9 cellular contexts compared by ENCODE assay signal in genomic region chr14:76954791-76955190, GRCh38.
DNase-seq lines count a peak whose midpoint lies in the region; ATAC-seq and TF ChIP-seq lines count a peak whose summit lies in the region.
"Had no signal": no experiment of that assay in that cellular context is flagged by ENCODE, and none has a peak within 500 bp of the region (broad histone marks: within the 10 kb centered on the region; RNA-seq: fewer than 3 reads in every experiment).

No MANE protein-coding gene starts in this region.

- no peak overlapping the region for H4K8ac ChIP-seq in H9 (replicated peaks; ENCODE audit: insufficient read length, low read depth, low read length)

- no peaks in the 10 kb centered on the region for H3K79me1 ChIP-seq in H9 (ENCODE audit: insufficient read depth, low read depth, low read length, poor library complexity, severe bottlenecking)

- H2BK120ac ChIP-seq in H9 (ENCODE audit: low read depth, low read length, poor library complexity, severe bottlenecking): no peak overlapping the region

- H3K4me1 ChIP-seq in H9 (ENCODE audit: insufficient read depth, low read length) (peaks cover 16% of the 10 kb centered on the region; the same call in 1 of the 2 replicates), hepatocyte (ENCODE audit: insufficient read depth) (peaks cover 59% of the 10 kb centered on the region), skeletal muscle satellite cell (ENCODE audit: control insufficient read depth, insufficient read depth, low read length) (peaks cover 79% of the 10 kb centered on the region)

- no peak overlapping the region for H2BK20ac ChIP-seq in H9 (ENCODE audit: low read depth, low read length, poor library complexity, severe bottlenecking)

- H4K20me1 ChIP-seq in H9 (ENCODE audit: control insufficient read depth, insufficient read depth, insufficient read length) (no peaks in the 10 kb centered on the region), hepatocyte (ENCODE audit: insufficient read depth, poor library complexity, severe bottlenecking) (no peaks in the 10 kb centered on the region)

- H3K36me3 Mint-ChIP-seq in H9 (ENCODE audit: insufficient read depth in 1 of 3, low read depth in 3 of 3) (0 out of 7 replicates have a peak, but pooled peaks cover 0 to 1% (median 0%) of the 10 kb centered on the region in 3 experiments), WTC11 (no peaks in the 10 kb centered on the region)

- H3T11ph ChIP-seq in H9 (ENCODE audit: low read length): no peak overlapping the region

- H3K23ac ChIP-seq in H9 (ENCODE audit: insufficient read length, low read depth, low read length): no peak overlapping the region

- H3K79me2 ChIP-seq in H9 (ENCODE audit: insufficient read depth, low read length) (no peaks in the 10 kb centered on the region), hepatocyte (no peaks in the 10 kb centered on the region)

- TF ChIP-seq CTCF in H9 (conservative IDR thresholded peaks at IDR 0.05): no peak
- no peak for TF ChIP-seq CTCF in WTC11 (IDR thresholded peaks at IDR 0.05)
- TF ChIP-seq CTCF in hepatocyte (IDR thresholded peaks at IDR 0.05; ENCODE audit: poor library complexity): no peak

- H2BK5ac ChIP-seq in H9 (ENCODE audit: insufficient read length, low read length): no peak overlapping the region

- no peak overlapping the region for H3K4ac ChIP-seq in H9 (ENCODE audit: low read depth, low read length)

- H3K9ac ChIP-seq in H9 (ENCODE audit: extremely low read depth, insufficient read length, low read length) (no peak overlapping the region), skeletal muscle satellite cell (ENCODE audit: low read depth, low read length) (peak overlapping the region; percentile 84)

- no peak overlapping the region for H3K4me3 ChIP-seq in hepatocyte
- H3K4me3 ChIP-seq in skeletal muscle satellite cell (ENCODE audit: low read length): no peak overlapping the region

- no peaks in the 10 kb centered on the region for H3K27me3 ChIP-seq in H9 (ENCODE audit: insufficient read depth, low read length)
- H3K27me3 ChIP-seq in hepatocyte: no peaks in the 10 kb centered on the region
- H3K27me3 ChIP-seq in skeletal muscle satellite cell (ENCODE audit: control insufficient read depth, insufficient read depth, low read length): no peaks in the 10 kb centered on the region

- peak overlapping the region; percentile 15 for H3K18ac ChIP-seq in H9 (ENCODE audit: insufficient read length, low read depth, low read length)

- H3K9me2 ChIP-seq in hepatocyte (replicated peaks; ENCODE audit: insufficient read depth): no peaks in the 10 kb centered on the region

- peaks cover 52 to 56% of the 10 kb centered on the region in 2 experiments for H3K4me1 Mint-ChIP-seq in H9
- peaks cover 68% of the 10 kb centered on the region for H3K4me1 Mint-ChIP-seq in WTC11

- POLR2A ChIA-PET in WTC11 (lab: Charles Lee): interaction anchor here (1.0 to 4.5 kb wide), 2 partner anchors 30 to 72 kb away, joined by 4 to 32 read pairs; partner anchors contain the start of gene IRF2BPL

- CTCF ChIA-PET in WTC11 (lab: Charles Lee): interaction anchor here (1.0 to 3.9 kb wide), 5 partner anchors 7 to 79 kb away, joined by 3 to 17 read pairs (median 10); no protein-coding TSS in a partner anchor

- peak overlapping the region; percentile 50 for H3K27ac ChIP-seq in H9 (ENCODE audit: insufficient read length, low read depth, low read length)
- peak overlapping the region; percentile 95 for H3K27ac ChIP-seq in hepatocyte

- H2BK15ac ChIP-seq in H9 (ENCODE audit: low read depth, low read length): no peak overlapping the region

- no peak for DNase-seq in H9
- no peak for DNase-seq in WTC11 (ENCODE audit: low spot score)
- DNase-seq in hepatocyte (ENCODE audit: low spot score): no peak
- no peak for DNase-seq in putamen (ENCODE audit: low spot score)
- no peak for DNase-seq in activated CD4-positive, alpha-beta T cell treated with anti-CD3 and anti-CD28 coated beads, Interleukin-2, amount 50 U/mL, for 4 hours
- DNase-seq: NCI-H146 had no signal

- H3K9me3 Mint-ChIP-seq in H9: no peaks in the 10 kb centered on the region; a peak in 1 of 5 replicates
- no peaks in the 10 kb centered on the region for H3K9me3 Mint-ChIP-seq in WTC11

- ATAC-seq in WTC11 (no peak), HG03175 (IDR thresholded peaks at IDR 0.05; ENCODE audit: unreplicated experiment) (no peak), GM18909 (IDR thresholded peaks at IDR 0.05; ENCODE audit: poor library complexity, unreplicated experiment) (no peak)

- peak overlapping the region; percentile 5 for H2BK12ac ChIP-seq in H9 (ENCODE audit: insufficient read length, low read depth, low read length)

- no peak overlapping the region for H2AK5ac ChIP-seq in H9 (ENCODE audit: insufficient read length, low read length)

- no CpG with 5 or more reads among the region's 2 CpGs for WGBS in H9 (ENCODE audit: extremely low coverage, insufficient read length, low lambda C conversion rate)
- WGBS in hepatocyte (ENCODE audit: low lambda C conversion rate, missing lambda C conversion rate): 88% methylated on average over 2 of the region's 2 CpGs

- H3K56ac ChIP-seq in H9 (ENCODE audit: insufficient read length, low read depth, low read length): no peak overlapping the region

- H3K4me2 ChIP-seq in H9 (ENCODE audit: insufficient read depth, insufficient read length, low read length) (no peak overlapping the region), hepatocyte (no peak overlapping the region), skeletal muscle satellite cell (ENCODE audit: low read length) (no peak overlapping the region)

- H4K5ac ChIP-seq in H9 (ENCODE audit: insufficient read length, low read depth, low read length): no peak overlapping the region

- H4K91ac ChIP-seq in H9 (ENCODE audit: insufficient read length, low read depth, low read length): no peak overlapping the region

- H2AFZ ChIP-seq in H9 (ENCODE audit: low read length): no peak overlapping the region
- H2AFZ ChIP-seq in hepatocyte: peak overlapping the region; percentile 4

- H3K4me3 Mint-ChIP-seq in H9 (peak overlapping the region in 1 of 2 experiments; percentile 45; a peak in 1 of 5 replicates), WTC11 (no peak overlapping the region)

- no peaks in the 10 kb centered on the region for H3K9me3 ChIP-seq in H9 (ENCODE audit: control insufficient read depth, low read depth, low read length)
- no peaks in the 10 kb centered on the region for H3K9me3 ChIP-seq in hepatocyte (ENCODE audit: low read depth)
- H3K9me3 ChIP-seq in skeletal muscle satellite cell (replicated peaks; ENCODE audit: low read length): no peaks in the 10 kb centered on the region

- H3K23me2 ChIP-seq in H9 (ENCODE audit: insufficient read length, low read depth, low read length, poor library complexity, severe bottlenecking): peaks cover 8% of the 10 kb centered on the region

- no peaks in the 10 kb centered on the region for H3K36me3 ChIP-seq in hepatocyte (replicated peaks; ENCODE audit: insufficient read depth, low read depth)
- no peaks in the 10 kb centered on the region for H3K36me3 ChIP-seq in skeletal muscle satellite cell (ENCODE audit: insufficient read depth, low read length)

- peak overlapping the region; percentile 11; the same call in 1 of the 2 replicates for H3K14ac ChIP-seq in H9 (ENCODE audit: insufficient read depth, low read length)

- H3K27ac Mint-ChIP-seq in H9 (peak overlapping the region; percentile 6 to 94 (median 40); a peak in 4 of 7 replicates), WTC11 (peak overlapping the region; percentile 87)

- H3K27me3 Mint-ChIP-seq in H9 (ENCODE audit: low read depth) (no peaks in the 10 kb centered on the region), WTC11 (ENCODE audit: low read depth) (no peaks in the 10 kb centered on the region)

TF ChIP-seq in WTC11, 78 proteins besides CTCF, POLR2A, EP300 and RAD21 (continues in another document):
- no peak for TF ChIP-seq SOX15 (CRISPR knock-in tag; IDR thresholded peaks at IDR 0.05)
- TF ChIP-seq ZNF219 (CRISPR knock-in tag; IDR thresholded peaks at IDR 0.05; ENCODE audit: borderline replicate concordance): no peak
- no peak for TF ChIP-seq OVOL2 (CRISPR knock-in tag; IDR thresholded peaks at IDR 0.05; ENCODE audit: borderline replicate concordance)
- TF ChIP-seq ZNF121 (CRISPR knock-in tag; IDR thresholded peaks at IDR 0.05): no peak
- TF ChIP-seq FOXP1 (CRISPR knock-in tag; IDR thresholded peaks at IDR 0.05; ENCODE audit: borderline replicate concordance): no peak
- TF ChIP-seq ATF1 (CRISPR knock-in tag; IDR thresholded peaks at IDR 0.05): no peak
- TF ChIP-seq ZNF281 (CRISPR knock-in tag; IDR thresholded peaks at IDR 0.05): no peak
- no peak for TF ChIP-seq NFATC4 (CRISPR knock-in tag; IDR thresholded peaks at IDR 0.05)
